Comparison of ENCODE assay signal across 11 cellular contexts in genomic region chr22:39825661-39826102, GRCh38.
DNase-seq lines count a peak whose midpoint lies in the region; ATAC-seq and TF ChIP-seq lines count a peak whose summit lies in the region.
"Had no signal": no experiment of that assay in that cellular context is flagged by ENCODE, and none has a peak within 500 bp of the region (broad histone marks: within the 10 kb centered on the region; RNA-seq: fewer than 3 reads in every experiment).

No MANE protein-coding gene starts in this region.

- H3K36me3 Mint-ChIP-seq in activated CD8-positive, alpha-beta T cell treated with anti-CD3 and anti-CD28 coated beads, Interleukin-2, amount 10 ng/mL, durations not matched to agents 7 days and 5 days (ENCODE audit: low read depth): no peaks in the 10 kb centered on the region
- H3K36me3 Mint-ChIP-seq: natural killer cell treated with Interleukin-12 subunit alpha and Interleukin-12 subunit beta and Interleukin-15 and Interleukin-18, amount 100 ng/mL, for 72 hours had no signal

- TF ChIP-seq CTCF in omental fat pad (IDR thresholded peaks at IDR 0.05): no peak

- H3K9me3 Mint-ChIP-seq in activated CD8-positive, alpha-beta T cell treated with anti-CD3 and anti-CD28 coated beads, Interleukin-2, amount 10 ng/mL, durations not matched to agents 7 days and 5 days (ENCODE audit: insufficient read depth): no peaks in the 10 kb centered on the region
- H3K9me3 Mint-ChIP-seq: CD4-positive, alpha-beta T cell; dendritic cell treated with granulocyte-macrophage colony-stimulating factor and Interleukin-4, amounts not matched to agents 40 ng/mL and 50 ng/mL, for 4 days; natural killer cell treated with Interleukin-12 subunit alpha and Interleukin-12 subunit beta and Interleukin-15 and Interleukin-18, amount 100 ng/mL, for 72 hours had no signal

- H3K4me3 Mint-ChIP-seq in activated CD8-positive, alpha-beta T cell treated with anti-CD3 and anti-CD28 coated beads, Interleukin-2, amount 10 ng/mL, durations not matched to agents 7 days and 5 days: no peak overlapping the region
- H3K4me3 Mint-ChIP-seq: CD4-positive, alpha-beta T cell; dendritic cell treated with granulocyte-macrophage colony-stimulating factor and Interleukin-4, amounts not matched to agents 40 ng/mL and 50 ng/mL, for 4 days; natural killer cell treated with Interleukin-12 subunit alpha and Interleukin-12 subunit beta and Interleukin-15 and Interleukin-18, amount 100 ng/mL, for 72 hours had no signal

- peaks cover 20% of the 10 kb centered on the region for H3K27me3 Mint-ChIP-seq in activated CD8-positive, alpha-beta T cell treated with anti-CD3 and anti-CD28 coated beads, Interleukin-2, amount 10 ng/mL, durations not matched to agents 7 days and 5 days (ENCODE audit: low read depth)

- DNase-seq in activated CD8-positive, alpha-beta T cell treated with anti-CD3 and anti-CD28 coated beads, Interleukin-2, amount 10 ng/mL, durations not matched to agents 7 days and 5 days: no peak
- DNase-seq in NCI-H82 treated with DMSO at 0.1 percent for 48 hours (lab: John Stamatoyannopoulos, UW; ENCODE audit: unreplicated experiment): no peak
- DNase-seq in activated gamma-delta T cell treated with Interleukin-2 at 50 U/mL for 16 hours: no peak
- DNase-seq in stimulated activated CD4-positive, alpha-beta T cell treated with anti-CD3 and anti-CD28 coated beads, Interleukin-4, amount 100 ng/mL, for 24 hours: no peak
- no peak for DNase-seq in omental fat pad (ENCODE audit: low spot score)
- DNase-seq: CD4-positive, alpha-beta T cell had no signal

- H3K27ac Mint-ChIP-seq in activated CD8-positive, alpha-beta T cell treated with anti-CD3 and anti-CD28 coated beads, Interleukin-2, amount 10 ng/mL, durations not matched to agents 7 days and 5 days: no peak overlapping the region
- H3K27ac Mint-ChIP-seq: CD4-positive, alpha-beta T cell; dendritic cell treated with granulocyte-macrophage colony-stimulating factor and Interleukin-4, amounts not matched to agents 40 ng/mL and 50 ng/mL, for 4 days; natural killer cell treated with Interleukin-12 subunit alpha and Interleukin-12 subunit beta and Interleukin-15 and Interleukin-18, amount 100 ng/mL, for 72 hours had no signal

- CTCF ChIA-PET in activated CD8-positive, alpha-beta T cell treated with anti-CD3 and anti-CD28 coated beads, Interleukin-2, amount 10 ng/mL, durations not matched to agents 7 days and 5 days (lab: Charles Lee): no interaction called here

- peaks cover 12% of the 10 kb centered on the region for H3K4me1 Mint-ChIP-seq in activated CD8-positive, alpha-beta T cell treated with anti-CD3 and anti-CD28 coated beads, Interleukin-2, amount 10 ng/mL, durations not matched to agents 7 days and 5 days (ENCODE audit: low read depth)

- peak; percentile 92 for ATAC-seq in GM18498 (IDR thresholded peaks at IDR 0.05; ENCODE audit: unreplicated experiment)
- ATAC-seq in GM21360 (IDR thresholded peaks at IDR 0.05; ENCODE audit: unreplicated experiment): peak; percentile 73
- peak; percentile 60 for ATAC-seq in HG03097 (IDR thresholded peaks at IDR 0.05; ENCODE audit: low FRiP score, unreplicated experiment)
- ATAC-seq in activated CD8-positive, alpha-beta T cell treated with anti-CD3 and anti-CD28 coated beads, Interleukin-2, amount 10 ng/mL, durations not matched to agents 7 days and 5 days: peak; percentile 53
- no peak for ATAC-seq in omental fat pad (ENCODE audit: low FRiP score)

- POLR2A ChIA-PET in activated CD8-positive, alpha-beta T cell treated with anti-CD3 and anti-CD28 coated beads, Interleukin-2, amount 10 ng/mL, durations not matched to agents 7 days and 5 days (lab: Charles Lee): no interaction called here
